Comparison of ENCODE assay signal across 10 cellular contexts in the genomic region with DNA sequence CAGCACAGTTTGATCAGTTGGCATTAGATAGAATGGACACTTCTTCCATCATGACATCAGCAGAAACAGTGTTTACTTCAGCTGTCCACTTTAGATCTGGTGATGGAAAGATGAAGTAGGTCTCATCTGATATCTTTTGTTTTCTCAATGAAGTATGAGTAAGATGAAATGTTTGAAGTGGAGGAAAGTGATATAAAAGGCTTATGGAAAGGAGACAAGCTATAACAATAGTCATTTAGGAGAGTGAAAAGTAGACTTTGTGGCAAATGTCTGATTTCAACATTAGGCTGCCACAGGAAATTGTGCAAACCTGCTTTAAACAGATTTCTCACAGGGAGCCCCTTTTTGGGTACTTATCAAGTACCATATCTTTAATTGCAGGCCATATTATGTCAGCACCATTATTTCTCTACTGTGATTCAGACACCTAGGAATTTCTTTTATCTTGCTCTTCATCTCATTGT. TPM values are rescaled to one million over a fixed set of nuclear protein-coding genes. Genes with fewer than 3 reads are reported as not detected.
A peak's percentile ranks its signal among the peaks of the same experiment; 100 is the strongest.
DNase-seq lines count a peak whose midpoint lies in the region; ATAC-seq and TF ChIP-seq lines count a peak whose summit lies in the region.
"Had no signal": no experiment of that assay in that cellular context is flagged by ENCODE, and none has a peak within 500 bp of the region (broad histone marks: within the 10 kb centered on the region; RNA-seq: fewer than 3 reads in every experiment).

No MANE protein-coding gene starts in this region.

- peak overlapping the region; percentile 4 for H3K27ac Mint-ChIP-seq in activated CD4-positive, alpha-beta T cell treated with anti-CD3 and anti-CD28 coated beads for 36 hours

- CTCF ChIA-PET in activated CD4-positive, alpha-beta T cell treated with anti-CD3 and anti-CD28 coated beads for 36 hours (lab: Charles Lee) = no interaction called here

- TF ChIP-seq CTCF in NB4 (IDR thresholded peaks at IDR 0.05; ENCODE audit: low read depth, low read length) = no peak

- intact Hi-C loops in activated CD4-positive, alpha-beta T cell treated with anti-CD3 and anti-CD28 coated beads for 36 hours (cut with DNase I, micrococcal nuclease) = no loop called here
- intact Hi-C loops in left colon (cut with DNase I, micrococcal nuclease) = no loop called here

- H3K4me3 ChIP-seq in NB4 (ENCODE audit: low read depth, low read length) = no peak overlapping the region
- H3K4me3 ChIP-seq in adipocyte (ENCODE audit: low read length) = no peak overlapping the region

- no peaks in the 10 kb centered on the region for H3K9me3 ChIP-seq in adipocyte (ENCODE audit: control insufficient read depth, low read length)

- peaks cover 10% of the 10 kb centered on the region for H3K4me1 ChIP-seq in adipocyte (ENCODE audit: control insufficient read depth, insufficient read depth, low read length)

- H3K36me3 Mint-ChIP-seq in activated CD4-positive, alpha-beta T cell treated with anti-CD3 and anti-CD28 coated beads for 36 hours (ENCODE audit: low read depth) = no peaks in the 10 kb centered on the region

- no peak for TF ChIP-seq POLR2A in NB4 (IDR thresholded peaks at IDR 0.05; ENCODE audit: extremely low read depth, insufficient read length)

- H3K4me1 Mint-ChIP-seq in activated CD4-positive, alpha-beta T cell treated with anti-CD3 and anti-CD28 coated beads for 36 hours = peaks cover 19% of the 10 kb centered on the region

- ATAC-seq in activated CD4-positive, alpha-beta T cell treated with anti-CD3 and anti-CD28 coated beads for 36 hours = peak; percentile 68
- ATAC-seq in HG03457 (IDR thresholded peaks at IDR 0.05; ENCODE audit: unreplicated experiment) (no peak), left colon (no peak)

- H3K27me3 Mint-ChIP-seq in activated CD4-positive, alpha-beta T cell treated with anti-CD3 and anti-CD28 coated beads for 36 hours = no peaks in the 10 kb centered on the region

- POLR2A ChIA-PET in activated CD4-positive, alpha-beta T cell treated with anti-CD3 and anti-CD28 coated beads for 36 hours (lab: Charles Lee) = no interaction called here

- H3K36me3 ChIP-seq in adipocyte (ENCODE audit: control insufficient read depth, insufficient read depth, low read length, severe bottlenecking) = no peaks in the 10 kb centered on the region

- DNase-seq in activated CD4-positive, alpha-beta T cell treated with anti-CD3 and anti-CD28 coated beads for 36 hours = no peak
- no peak for DNase-seq in activated CD4-positive, alpha-beta T cell treated with anti-CD3 and anti-CD28 coated beads, Interleukin-2, amount 50 U/mL, for 48 hours
- peak; percentile 68 for DNase-seq in NB4 (ENCODE audit: low read depth)
- DNase-seq in adipocyte (ENCODE audit: low read depth) = peak; percentile 56
- peak; percentile 40 for DNase-seq in pons (ENCODE audit: low spot score)
- DNase-seq in left colon = no peak
- DNase-seq in activated CD4-positive, alpha-beta T cell treated with anti-CD3 and anti-CD28 coated beads, Interleukin-2, amount 50 U/mL, for 4 hours = no peak
- DNase-seq: immature natural killer cell, nucleus accumbens had no signal

- H3K9me3 Mint-ChIP-seq in activated CD4-positive, alpha-beta T cell treated with anti-CD3 and anti-CD28 coated beads for 36 hours (ENCODE audit: low read depth) = no peaks in the 10 kb centered on the region
- H3K9me3 Mint-ChIP-seq: immature natural killer cell had no signal

- no peak overlapping the region for H3K9ac ChIP-seq in adipocyte (ENCODE audit: low read length)

- no peaks in the 10 kb centered on the region for H3K27me3 ChIP-seq in adipocyte (replicated peaks; ENCODE audit: control insufficient read depth, insufficient read depth, low read length)

- no peak overlapping the region for H3K4me3 Mint-ChIP-seq in activated CD4-positive, alpha-beta T cell treated with anti-CD3 and anti-CD28 coated beads for 36 hours
- H3K4me3 Mint-ChIP-seq: immature natural killer cell had no signal

RNA-seq across cellular contexts. Expression of a gene that starts 18.2 kb away (rescaled TPM):
- not detected for total RNA-seq in activated CD4-positive, alpha-beta T cell treated with anti-CD3 and anti-CD28 coated beads for 36 hours
- total RNA-seq in left colon = not detected

Comparison
In these comparisons a context has a peak if more than half of its experiments do, and no peak if none do; other contexts are left out.
1. DNase-seq: peak in NB4 (single experiment), adipocyte (single experiment) and pons (single experiment); none in activated CD4-positive, alpha-beta T cell treated with anti-CD3 and anti-CD28 coated beads for 36 hours (single experiment), activated CD4-positive, alpha-beta T cell treated with anti-CD3 and anti-CD28 coated beads, Interleukin-2, amount 50 U/mL, for 48 hours (0 of 2), left colon (0 of 2) and activated CD4-positive, alpha-beta T cell treated with anti-CD3 and anti-CD28 coated beads, Interleukin-2, amount 50 U/mL, for 4 hours (0 of 2).